ENCODE assay signal across 13 cellular contexts in the genomic region with DNA sequence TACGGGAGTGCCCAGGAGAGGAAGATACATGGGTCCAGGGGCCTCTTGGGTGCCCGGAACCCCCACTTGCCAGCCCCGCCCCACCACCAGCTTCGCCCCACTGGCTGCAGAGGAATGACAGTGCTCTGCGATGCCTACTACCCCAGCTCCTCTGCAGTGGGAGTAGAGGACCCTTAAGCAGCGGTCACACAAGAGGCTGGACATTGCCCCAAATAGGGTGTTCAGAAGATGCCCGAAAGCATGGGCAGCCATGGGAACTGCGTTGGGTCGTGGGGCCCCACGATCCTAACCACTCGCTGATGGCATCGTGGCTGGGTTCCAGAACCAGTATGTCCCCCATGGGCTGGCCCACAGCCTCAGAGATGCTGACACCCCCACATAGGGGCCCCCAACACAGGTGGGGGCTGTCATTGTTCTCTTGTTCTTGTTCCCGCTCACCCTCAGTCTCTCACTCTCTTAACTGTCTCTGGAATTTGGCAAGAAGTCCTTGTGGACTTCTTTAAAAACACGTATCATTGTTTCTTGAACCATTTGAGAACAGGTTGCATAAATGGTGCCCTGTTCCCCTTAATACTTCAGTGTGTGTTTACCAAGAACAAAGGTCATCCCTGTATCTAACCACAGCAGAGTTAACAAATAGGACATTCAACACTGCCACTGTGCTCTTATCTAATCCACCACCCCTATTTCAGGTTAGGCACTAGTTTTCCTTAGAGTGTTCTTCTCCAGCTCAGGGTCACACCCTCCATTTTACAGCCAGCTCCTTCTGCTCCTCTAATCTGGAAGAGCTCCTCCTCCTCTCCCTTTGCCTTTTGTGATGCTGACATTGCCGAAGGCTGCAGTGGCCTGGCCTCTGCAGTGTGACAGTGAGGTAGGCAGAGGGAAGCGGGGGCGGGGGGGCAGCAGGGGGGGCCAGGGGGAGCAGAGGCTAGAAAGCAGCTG.
A peak's percentile ranks its signal among the peaks of the same experiment; 100 is the strongest.
DNase-seq lines count a peak whose midpoint lies in the region; ATAC-seq, FAIRE-seq and TF ChIP-seq lines count a peak whose summit lies in the region.
"Had no signal": no experiment of that assay in that cellular context is flagged by ENCODE, and none has a peak within 500 bp of the region (broad histone marks: within the 10 kb centered on the region; RNA-seq: fewer than 3 reads in every experiment).

No MANE protein-coding gene starts in this region.

- BruUV-seq in Caco-2 (replicated peaks; lab: Mats Ljungman, UMichigan) = no TSS peak

- no CpG with 5 or more reads among the region's 17 CpGs for WGBS in neuronal stem cell (ENCODE audit: extremely low coverage in 2 of 2, insufficient read length in 2 of 2, insufficient replicate concordance in 1 of 2), 2 donors

- no peak for TF ChIP-seq CTCF in Caco-2 (IDR thresholded peaks at IDR 0.05; ENCODE audit: insufficient read depth in 1 of 2, low read depth in 1 of 2, low read length in 1 of 2, severe bottlenecking in 1 of 2, unreplicated experiment in 1 of 2)

- H3K27me3 Mint-ChIP-seq in Caco-2 (ENCODE audit: insufficient read depth, unreplicated experiment) = no peaks in the 10 kb centered on the region
- H3K27me3 Mint-ChIP-seq in effector memory CD8-positive, alpha-beta T cell = peaks cover 0 to 5% of the 10 kb centered on the region in 2 donors
- H3K27me3 Mint-ChIP-seq: CD4-positive, alpha-beta memory T cell had no signal

- no peaks in the 10 kb centered on the region for H3K79me1 ChIP-seq in neuronal stem cell (ENCODE audit: low read depth, low read length)

- DNase-seq in Caco-2 (peak; percentile 79 to 85), M059J (ENCODE audit: low read depth) (peak; percentile 33), neuronal stem cell (ENCODE audit: low spot score) (no peak), frontal cortex (ENCODE audit: low spot score in 2 of 2) (no peak), islet precursor cell (no peak)
- DNase-seq in effector memory CD8-positive, alpha-beta T cell = no peak
- DNase-seq in activated naive CD4-positive, alpha-beta T cell treated with anti-CD3 and anti-CD28 coated beads, Interleukin-2, amount 50 U/mL, for 16 hours = no peak
- DNase-seq: CD4-positive, alpha-beta memory T cell; NCI-H1694 had no signal

- H3K27me3 ChIP-seq in Caco-2 (replicated peaks; ENCODE audit: control insufficient read depth, insufficient read depth, low read length) = no peaks in the 10 kb centered on the region
- H3K27me3 ChIP-seq in neuronal stem cell (ENCODE audit: control insufficient read depth in 3 of 3, insufficient read depth in 3 of 3, low read depth in 1 of 3, low read length in 3 of 3) = no peaks in the 10 kb centered on the region
- H3K27me3 ChIP-seq: heart left ventricle had no signal

- H2AK5ac ChIP-seq in neuronal stem cell (ENCODE audit: low read depth, low read length) = peak overlapping the region; percentile 73

- H3K4me3 ChIP-seq in Caco-2 (ENCODE audit: low read depth, low read length) (no peak overlapping the region), neuronal stem cell (ENCODE audit: low read length in 2 of 2) (no peak overlapping the region)
- H3K4me3 ChIP-seq: heart left ventricle, skin epidermis had no signal

- H3K36me3 Mint-ChIP-seq in Caco-2 (ENCODE audit: insufficient read depth, unreplicated experiment) = peaks cover 51% of the 10 kb centered on the region
- peaks cover 14% of the 10 kb centered on the region for H3K36me3 Mint-ChIP-seq in effector memory CD8-positive, alpha-beta T cell (ENCODE audit: insufficient read depth)
- H3K36me3 Mint-ChIP-seq: mesothelial cell of epicardium had no signal

- H3K27ac ChIP-seq in neuronal stem cell (replicated peaks; ENCODE audit: low read length) = no peak overlapping the region

- H3K4ac ChIP-seq in neuronal stem cell (ENCODE audit: low read length) = no peak overlapping the region

- POLR2A ChIA-PET in Caco-2 (lab: Charles Lee) = interaction anchor here (0.6 to 1.8 kb wide), 7 partner anchors 9 to 231 kb away, joined by 3 to 10 read pairs (median 4); no protein-coding TSS in a partner anchor

- H3K36me3 ChIP-seq in Caco-2 (ENCODE audit: control insufficient read depth, insufficient read depth, low read length) (no peaks in the 10 kb centered on the region), neuronal stem cell (replicated peaks in 1 of 2; ENCODE audit: control insufficient read depth in 2 of 2, insufficient read depth in 2 of 2, low read length in 2 of 2) (no peaks in the 10 kb centered on the region)
- H3K36me3 ChIP-seq: heart left ventricle had no signal

- H3K14ac ChIP-seq in neuronal stem cell (ENCODE audit: low read length) = no peak overlapping the region

- H2BK15ac ChIP-seq in neuronal stem cell (ENCODE audit: low read length) = peak overlapping the region; percentile 40

- no peak overlapping the region for H2BK5ac ChIP-seq in neuronal stem cell (ENCODE audit: low read length)

- H3K4me2 ChIP-seq in neuronal stem cell (ENCODE audit: insufficient read depth, low read length, poor library complexity, severe bottlenecking) = no peak overlapping the region

- no peak overlapping the region for H2BK12ac ChIP-seq in neuronal stem cell (ENCODE audit: low read length)

- H3K4me1 ChIP-seq in Caco-2 = peaks cover 65% of the 10 kb centered on the region
- peaks cover 22 to 23% of the 10 kb centered on the region in 2 donors for H3K4me1 ChIP-seq in neuronal stem cell (ENCODE audit: control insufficient read depth in 2 of 2, insufficient read depth in 1 of 2, low read depth in 1 of 2, low read length in 2 of 2)

- FAIRE-seq in colon (lab: Jason Lieb, UNC) (peak; percentile 24), frontal cortex (lab: Jason Lieb, UNC) (no peak)

- CTCF ChIA-PET in Caco-2 (lab: Charles Lee) = interaction anchor here (0.7 to 2.7 kb wide), 9 partner anchors 9 to 244 kb away, joined by 3 to 19 read pairs (median 5); no protein-coding TSS in a partner anchor

- no peaks in the 10 kb centered on the region for H3K9me3 ChIP-seq in Caco-2
- no peaks in the 10 kb centered on the region for H3K9me3 ChIP-seq in neuronal stem cell (replicated peaks in 1 of 2; ENCODE audit: control insufficient read depth in 2 of 2, insufficient read depth in 1 of 2, low read depth in 1 of 2, low read length in 2 of 2)
- H3K9me3 ChIP-seq: heart left ventricle had no signal

- peak overlapping the region; percentile 29 for H2BK120ac ChIP-seq in neuronal stem cell (ENCODE audit: low read depth, low read length)

- no peak overlapping the region for H3K9ac ChIP-seq in neuronal stem cell (ENCODE audit: low read depth, low read length, poor library complexity)

- no peak overlapping the region for H3K23ac ChIP-seq in neuronal stem cell (ENCODE audit: low read depth, low read length, poor library complexity)

- ATAC-seq in effector memory CD8-positive, alpha-beta T cell (replicated peaks) = no peak

- H3K18ac ChIP-seq in neuronal stem cell (ENCODE audit: low read length) = peak overlapping the region; percentile 73

- no peaks in the 10 kb centered on the region for H3K9me3 Mint-ChIP-seq in Caco-2 (ENCODE audit: unreplicated experiment)
- no peaks in the 10 kb centered on the region for H3K9me3 Mint-ChIP-seq in effector memory CD8-positive, alpha-beta T cell
- H3K9me3 Mint-ChIP-seq: mesothelial cell of epicardium had no signal

- H2AFZ ChIP-seq in neuronal stem cell (ENCODE audit: low read length) = peak overlapping the region; percentile 27

- H3K4me1 Mint-ChIP-seq in Caco-2 (ENCODE audit: low read depth, unreplicated experiment) = peaks cover 57% of the 10 kb centered on the region
- H3K4me1 Mint-ChIP-seq in effector memory CD8-positive, alpha-beta T cell (ENCODE audit: low read depth in 2 of 2) = peaks cover 0 to 14% of the 10 kb centered on the region in 2 donors

- peak overlapping the region; percentile 40 for H4K91ac ChIP-seq in neuronal stem cell (ENCODE audit: low read depth, low read length, poor library complexity)

- intact Hi-C loops in Caco-2 (cut with micrococcal nuclease; ENCODE audit: unreplicated experiment) = loop anchor here (1.0 to 5.0 kb wide), 3 partner anchors 10 to 232 kb away; no protein-coding TSS in a partner anchor

- peak overlapping the region; percentile 51 for H3K4me3 Mint-ChIP-seq in Caco-2 (ENCODE audit: unreplicated experiment)
- H3K4me3 Mint-ChIP-seq in effector memory CD8-positive, alpha-beta T cell = no peak overlapping the region
- H3K4me3 Mint-ChIP-seq: CD4-positive, alpha-beta memory T cell; mesothelial cell of epicardium had no signal

- peak overlapping the region; percentile 89 for H3K27ac Mint-ChIP-seq in Caco-2 (ENCODE audit: unreplicated experiment)
- H3K27ac Mint-ChIP-seq in effector memory CD8-positive, alpha-beta T cell = no peak overlapping the region

- H4K8ac ChIP-seq in neuronal stem cell (ENCODE audit: low read depth, low read length) = no peak overlapping the region

Comparison
In these comparisons a context has a peak if more than half of its experiments do, and no peak if none do; other contexts are left out.
1. DNase-seq: peak in Caco-2 (2 of 2) and M059J (single experiment); none in neuronal stem cell (single experiment), frontal cortex (0 of 2), islet precursor cell (single experiment), effector memory CD8-positive, alpha-beta T cell (0 of 3) and activated naive CD4-positive, alpha-beta T cell treated with anti-CD3 and anti-CD28 coated beads, Interleukin-2, amount 50 U/mL, for 16 hours (single experiment).